ENCODE assay signal across 1 cellular context in genomic region chr16:90057738-90058173, GRCh38.
TF ChIP-seq lines count a peak whose summit lies in the region.

No MANE protein-coding gene starts in this region.

TF ChIP-seq in K562, 482 proteins besides CTCF, POLR2A, EP300 and RAD21 (continued from another document and continues in another):
- TF ChIP-seq ZBTB2 (IDR thresholded peaks at IDR 0.05) (no peak), ZNF175 (CRISPR knock-in tag; IDR thresholded peaks at IDR 0.05; ENCODE audit: low read depth) (peak; percentile 74; the same call in 1 of the 2 replicates), PURB (CRISPR knock-in tag; IDR thresholded peaks at IDR 0.05; ENCODE audit: low read depth) (no peak), SMARCE1 (IDR thresholded peaks at IDR 0.05) (0 out of 2 replicates have a peak, but pooled peaks have one; percentile 57), NFYB (IDR thresholded peaks at IDR 0.05; ENCODE audit: extremely low read depth, insufficient read length) (no peak), ZNF75A (CRISPR knock-in tag; IDR thresholded peaks at IDR 0.05) (no peak), ARID3A (IDR thresholded peaks at IDR 0.05; ENCODE audit: borderline replicate concordance, low read depth, low read length) (0 out of 2 replicates have a peak, but pooled peaks have one; percentile 31), ZNF512 (tag; IDR thresholded peaks at IDR 0.05) (no peak), NONO (IDR thresholded peaks at IDR 0.05; ENCODE audit: low read depth in 2 of 2, low read length in 1 of 2) (no peak), ZNF586 (CRISPR knock-in tag; conservative IDR thresholded peaks at IDR 0.05) (no peak), ZNF778 (CRISPR knock-in tag; IDR thresholded peaks at IDR 0.05) (no peak), ETV1 (tag; conservative IDR thresholded peaks at IDR 0.05; ENCODE audit: low read depth) (peak; percentile 74), ZNF561 (CRISPR knock-in tag; conservative IDR thresholded peaks at IDR 0.05) (no peak), RB1 (IDR thresholded peaks at IDR 0.05; ENCODE audit: low read depth) (no peak), TRIM24 (IDR thresholded peaks at IDR 0.05) (peak in 1 of 2 experiments; percentile 23; a peak in 2 of 4 replicates), CEBPB (tag; IDR thresholded peaks at IDR 0.05) (peak; percentile 87), NUFIP1 (IDR thresholded peaks at IDR 0.05; ENCODE audit: partially characterized antibody) (no peak), NEUROD1 (IDR thresholded peaks at IDR 0.05; ENCODE audit: borderline replicate concordance, low read depth, low read length, partially characterized antibody) (no peak), MNT (conservative IDR thresholded peaks at IDR 0.05) (no peak), PYGO2 (tag; IDR thresholded peaks at IDR 0.05) (no peak), CREB3 (tag; conservative IDR thresholded peaks at IDR 0.05; ENCODE audit: low read depth) (no peak), DMBX1 (CRISPR knock-in tag; IDR thresholded peaks at IDR 0.05; ENCODE audit: borderline replicate concordance) (peak; percentile 20; the same call in 1 of the 2 replicates), TOE1 (IDR thresholded peaks at IDR 0.05; ENCODE audit: borderline replicate concordance) (no peak), TOE1 (CRISPR knock-in tag; IDR thresholded peaks at IDR 0.05; ENCODE audit: borderline replicate concordance, low read depth) (no peak), KDM2B (CRISPR knock-in tag; IDR thresholded peaks at IDR 0.05) (no peak), ESRRA (IDR thresholded peaks at IDR 0.05; ENCODE audit: borderline replicate concordance, low read depth) (peak; percentile 42; the same call in 1 of the 2 replicates), ZNF12 (CRISPR knock-in tag; IDR thresholded peaks at IDR 0.05) (no peak), HES1 (IDR thresholded peaks at IDR 0.05; ENCODE audit: low read depth) (no peak), E2F5 (CRISPR knock-in tag; IDR thresholded peaks at IDR 0.05) (no peak), LEF1 (IDR thresholded peaks at IDR 0.05) (peak; percentile 38; the same call in 1 of the 2 replicates), YBX1 (IDR thresholded peaks at IDR 0.05) (no peak), TEAD4 (IDR thresholded peaks at IDR 0.05; ENCODE audit: low read length) (peak; percentile 18; the same call in 1 of the 2 replicates), TEAD4 (CRISPR knock-in tag; IDR thresholded peaks at IDR 0.05; ENCODE audit: borderline replicate concordance) (no peak), ELF1 (tag; IDR thresholded peaks at IDR 0.05) (peak; percentile 64), FOXO4 (CRISPR knock-in tag; IDR thresholded peaks at IDR 0.05) (no peak), FOSL1 (tag; conservative IDR thresholded peaks at IDR 0.05) (peak; percentile 97), SPI1 (IDR thresholded peaks at IDR 0.05; ENCODE audit: borderline replicate concordance, low read depth, low read length) (no peak), HMBOX1 (IDR thresholded peaks at IDR 0.05) (peak; percentile 73), GATA2 (CRISPR knock-in tag; IDR thresholded peaks at IDR 0.05) (no peak), ZNF445 (CRISPR knock-in tag; IDR thresholded peaks at IDR 0.05; ENCODE audit: low read depth) (no peak), PPARD (CRISPR knock-in tag; IDR thresholded peaks at IDR 0.05) (no peak), CC2D1A (IDR thresholded peaks at IDR 0.05) (no peak), GABPB1 (CRISPR knock-in tag; IDR thresholded peaks at IDR 0.05) (peak; percentile 78), ZC3H11A (IDR thresholded peaks at IDR 0.05; ENCODE audit: low read depth, low read length) (no peak), JUN (IDR thresholded peaks at IDR 0.05; ENCODE audit: borderline replicate concordance, low read depth, low read length) (peak; percentile 69; the same call in 1 of the 2 replicates), JUN (CRISPR knock-in tag; IDR thresholded peaks at IDR 0.05; ENCODE audit: borderline replicate concordance) (no peak), CGGBP1 (CRISPR knock-in tag; IDR thresholded peaks at IDR 0.05) (no peak), ZNF584 (CRISPR knock-in tag; IDR thresholded peaks at IDR 0.05; ENCODE audit: low read depth) (0 out of 2 replicates have a peak, but pooled peaks have one; percentile 45), WHSC1 (IDR thresholded peaks at IDR 0.05; ENCODE audit: low read length) (no peak), ZFPM2 (CRISPR knock-in tag; IDR thresholded peaks at IDR 0.05) (no peak), IRF2 (CRISPR knock-in tag; IDR thresholded peaks at IDR 0.05) (no peak), DACH1 (IDR thresholded peaks at IDR 0.05; ENCODE audit: partially characterized antibody) (peak; percentile 74), KAT8 (IDR thresholded peaks at IDR 0.05; ENCODE audit: low read depth) (no peak), NR1H2 (CRISPR knock-in tag; IDR thresholded peaks at IDR 0.05) (no peak), BHLHE40 (IDR thresholded peaks at IDR 0.05; ENCODE audit: low read length) (peak; percentile 96), TFE3 (CRISPR knock-in tag; IDR thresholded peaks at IDR 0.05) (no peak), MEF2D (tag; conservative IDR thresholded peaks at IDR 0.05; ENCODE audit: low read depth) (no peak), ZFX (CRISPR knock-in tag; IDR thresholded peaks at IDR 0.05) (no peak), ZNF354B (CRISPR knock-in tag; IDR thresholded peaks at IDR 0.05) (no peak), ZNF224 (CRISPR knock-in tag; IDR thresholded peaks at IDR 0.05) (no peak)
